1 cellular context compared by ENCODE assay signal in the genomic region with DNA sequence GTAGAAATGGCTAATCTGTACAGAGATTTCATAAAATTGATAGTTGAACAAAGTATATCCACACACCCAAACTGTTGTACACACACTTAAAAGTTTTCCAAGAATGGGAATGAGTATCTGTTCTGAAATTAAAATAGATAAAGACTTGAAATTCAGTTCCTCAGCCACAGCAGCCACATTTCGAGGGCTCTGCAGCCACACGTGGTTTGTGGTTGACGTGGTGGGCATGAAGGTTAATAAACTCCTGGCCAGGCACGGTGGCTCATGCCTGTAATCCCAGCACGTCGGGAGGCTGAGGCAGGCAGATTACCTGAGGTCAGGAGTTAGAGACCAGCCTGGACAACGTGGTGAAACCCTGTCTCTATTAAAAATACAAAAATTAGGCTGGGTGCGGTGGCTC.
TF ChIP-seq lines count a peak whose summit lies in the region.

No MANE protein-coding gene starts in this region.

TF ChIP-seq in GM23338, 12 proteins besides CTCF, POLR2A, EP300 and RAD21:
- no peak for TF ChIP-seq REST (IDR thresholded peaks at IDR 0.05; ENCODE audit: unreplicated experiment)
